In the genomic region with DNA sequence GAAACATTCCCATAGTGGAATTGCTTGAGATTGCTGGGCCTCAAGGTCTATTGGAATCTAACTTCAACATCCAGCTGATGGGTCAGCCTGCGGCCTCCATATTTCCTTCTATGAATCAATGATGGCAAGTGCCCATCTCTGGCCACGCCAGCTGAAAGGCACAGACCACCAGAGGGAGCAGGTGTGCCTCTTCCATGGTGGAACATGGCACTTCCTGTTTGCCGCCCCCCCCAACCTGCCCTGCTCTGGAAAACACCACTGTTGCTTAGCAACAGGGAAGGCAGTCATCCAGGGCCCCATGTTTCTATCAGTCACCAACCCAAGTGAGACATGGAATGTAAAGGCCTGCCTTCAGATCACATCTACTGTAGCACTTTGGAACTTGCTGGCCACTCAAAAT, we compare ENCODE assay signal across 9 cellular contexts. TPM values are rescaled to one million over a fixed set of nuclear protein-coding genes. Genes with fewer than 3 reads are reported as not detected.
DNase-seq lines count a peak whose midpoint lies in the region; ATAC-seq and TF ChIP-seq lines count a peak whose summit lies in the region.
"Had no signal": no experiment of that assay in that cellular context is flagged by ENCODE, and none has a peak within 500 bp of the region (broad histone marks: within the 10 kb centered on the region; RNA-seq: fewer than 3 reads in every experiment).

No MANE protein-coding gene starts in this region.

- TF ChIP-seq POLR2A in uterus (IDR thresholded peaks at IDR 0.05), result no peak

- intact Hi-C loops in uterus (cut with DNase I; ENCODE audit: low total_unique reads), result no loop called here

- peak; percentile 47 for DNase-seq in DMS79 treated with DMSO at 0.1 percent for 48 hours (lab: John Stamatoyannopoulos, UW)
- DNase-seq in NCI-H446 (lab: John Stamatoyannopoulos, UW), result peak; percentile 9 to 55
- peak; percentile 30 for DNase-seq in activated CD8-positive, alpha-beta T cell treated with anti-CD3 and anti-CD28 coated beads, Interleukin-2, amount 10 ng/mL, durations not matched to agents 7 days and 5 days
- DNase-seq in fibroblast of gingiva (ENCODE audit: low read depth), result peak; percentile 1
- DNase-seq in nephron progenitor cell, result peak; percentile 80
- peak; percentile 30 to 52 for DNase-seq in uterus
- DNase-seq in cortex of kidney (lab: John Stamatoyannopoulos, UW), result no peak

- no peaks in the 10 kb centered on the region for H3K36me3 Mint-ChIP-seq in activated CD8-positive, alpha-beta T cell treated with anti-CD3 and anti-CD28 coated beads, Interleukin-2, amount 10 ng/mL, durations not matched to agents 7 days and 5 days (ENCODE audit: low read depth)
- H3K36me3 Mint-ChIP-seq in nephron progenitor cell (ENCODE audit: low read depth), result no peaks in the 10 kb centered on the region

- H3K9me3 Mint-ChIP-seq in activated CD8-positive, alpha-beta T cell treated with anti-CD3 and anti-CD28 coated beads, Interleukin-2, amount 10 ng/mL, durations not matched to agents 7 days and 5 days (ENCODE audit: insufficient read depth), result no peaks in the 10 kb centered on the region
- H3K9me3 Mint-ChIP-seq in nephron progenitor cell, result peaks cover 39% of the 10 kb centered on the region

- H3K27ac ChIP-seq in uterus, result no peak overlapping the region

- no peak overlapping the region for H3K27ac Mint-ChIP-seq in activated CD8-positive, alpha-beta T cell treated with anti-CD3 and anti-CD28 coated beads, Interleukin-2, amount 10 ng/mL, durations not matched to agents 7 days and 5 days
- H3K27ac Mint-ChIP-seq in nephron progenitor cell, result peak overlapping the region; percentile 59

- TF ChIP-seq CTCF in nephron progenitor cell (IDR thresholded peaks at IDR 0.05), result peak; percentile 42
- TF ChIP-seq CTCF in uterus (IDR thresholded peaks at IDR 0.05), result peak in 2 of 4 experiments; percentile 17 to 30

- H3K27me3 ChIP-seq in uterus, result no peaks in the 10 kb centered on the region

- no peaks in the 10 kb centered on the region for H3K36me3 ChIP-seq in uterus

- CTCF ChIA-PET in activated CD8-positive, alpha-beta T cell treated with anti-CD3 and anti-CD28 coated beads, Interleukin-2, amount 10 ng/mL, durations not matched to agents 7 days and 5 days (lab: Charles Lee), result interaction anchor here (1.0 to 1.1 kb wide), 4 partner anchors 11 to 78 kb away, joined by 3 to 4 read pairs (median 3); no protein-coding TSS in a partner anchor

- peak; percentile 59 for ATAC-seq in HG02981 (IDR thresholded peaks at IDR 0.05; ENCODE audit: unreplicated experiment)
- peak; percentile 53 for ATAC-seq in activated CD8-positive, alpha-beta T cell treated with anti-CD3 and anti-CD28 coated beads, Interleukin-2, amount 10 ng/mL, durations not matched to agents 7 days and 5 days

- H3K9me3 ChIP-seq in uterus, result no peaks in the 10 kb centered on the region

- no peaks in the 10 kb centered on the region for H3K4me1 Mint-ChIP-seq in activated CD8-positive, alpha-beta T cell treated with anti-CD3 and anti-CD28 coated beads, Interleukin-2, amount 10 ng/mL, durations not matched to agents 7 days and 5 days (ENCODE audit: low read depth)
- H3K4me1 Mint-ChIP-seq in nephron progenitor cell, result peaks cover 10% of the 10 kb centered on the region

- H3K27me3 Mint-ChIP-seq in activated CD8-positive, alpha-beta T cell treated with anti-CD3 and anti-CD28 coated beads, Interleukin-2, amount 10 ng/mL, durations not matched to agents 7 days and 5 days (ENCODE audit: low read depth), result no peaks in the 10 kb centered on the region
- H3K27me3 Mint-ChIP-seq in nephron progenitor cell (ENCODE audit: low read depth, poor library complexity), result peaks cover 2% of the 10 kb centered on the region

- POLR2A ChIA-PET in activated CD8-positive, alpha-beta T cell treated with anti-CD3 and anti-CD28 coated beads, Interleukin-2, amount 10 ng/mL, durations not matched to agents 7 days and 5 days (lab: Charles Lee), result no interaction called here

- no peak overlapping the region for H3K4me3 ChIP-seq in uterus

- no peaks in the 10 kb centered on the region for H3K4me1 ChIP-seq in uterus

- no peak overlapping the region for H3K4me3 Mint-ChIP-seq in activated CD8-positive, alpha-beta T cell treated with anti-CD3 and anti-CD28 coated beads, Interleukin-2, amount 10 ng/mL, durations not matched to agents 7 days and 5 days
- no peak overlapping the region for H3K4me3 Mint-ChIP-seq in nephron progenitor cell

RNA-seq across cellular contexts. Expression of gene PAGE4, which starts 11.6 kb away (rescaled TPM):
- total RNA-seq in activated CD8-positive, alpha-beta T cell treated with anti-CD3 and anti-CD28 coated beads, Interleukin-2, amount 10 ng/mL, durations not matched to agents 7 days and 5 days, result not detected
- total RNA-seq in uterus, result 10 to 100 TPM in 1 of 4 donors, 1 to 10 TPM in 1, not detected in 2; 1.5 to 77.2 TPM
- total RNA-seq: subcutaneous adipose tissue had no signal

RNA-seq across cellular contexts. Expression of gene USP27X, which starts 38.6 kb away (rescaled TPM):
- 1 to 10 TPM; 1.4 to 1.5 TPM for total RNA-seq in activated CD8-positive, alpha-beta T cell treated with anti-CD3 and anti-CD28 coated beads, Interleukin-2, amount 10 ng/mL, durations not matched to agents 7 days and 5 days
- total RNA-seq in uterus, result 10 to 100 TPM in 1 of 4 donors, 1 to 10 TPM in 2, under 1 TPM in 1; 0.59 to 15.6 (median 4.1) TPM
